27 cellular contexts compared by ENCODE assay signal in the genomic region with DNA sequence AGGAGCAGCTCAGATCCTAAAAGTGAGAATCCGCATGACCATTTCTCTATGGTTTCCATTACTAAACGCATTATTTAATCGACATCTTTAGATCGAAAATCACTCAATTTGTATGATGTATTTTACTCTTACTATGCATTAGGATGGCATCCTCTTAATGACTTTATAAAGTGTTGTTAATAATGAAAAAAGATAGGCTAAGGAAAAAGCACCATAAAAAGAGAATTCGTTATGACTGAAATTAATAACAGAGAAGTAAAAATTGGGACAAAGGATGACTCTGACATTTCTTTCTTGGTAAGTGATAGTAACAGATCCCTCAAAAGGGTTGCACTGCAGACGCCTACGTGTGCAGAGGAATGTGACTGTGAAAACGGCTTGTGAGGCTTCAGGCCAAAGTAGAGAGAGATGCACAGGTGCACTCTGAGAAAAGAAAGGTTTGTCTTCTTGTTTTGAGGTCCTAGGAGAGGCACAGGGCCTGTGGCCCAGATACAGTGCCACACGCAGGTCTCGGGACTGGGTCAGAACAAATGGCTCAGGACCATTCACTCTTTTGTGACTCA.
"Had no signal": no experiment of that assay in that cellular context is flagged by ENCODE, and none has a peak within 500 bp of the region (broad histone marks: within the 10 kb centered on the region; RNA-seq: fewer than 3 reads in every experiment).

No MANE protein-coding gene starts in this region.

- DNase-seq: colonic mucosa; cortex of kidney; dermis blood vessel endothelial cell; dorsolateral prefrontal cortex; effector CD4-positive, alpha-beta T cell; effector CD8-positive, alpha-beta T cell; effector memory CD4-positive, alpha-beta T cell; effector memory CD8-positive, alpha-beta T cell; endodermal cell; erythroblast; esophagus squamous epithelium; foreskin fibroblast; foreskin keratinocyte; foreskin melanocyte; gastrocnemius medialis; glutamatergic neuron; heart left ventricle; heart right ventricle had no signal

- H3K27ac ChIP-seq: colonic mucosa, coronary artery, dorsolateral prefrontal cortex, epithelial cell of prostate, esophagus muscularis mucosa, esophagus squamous epithelium, foreskin keratinocyte, gastrocnemius medialis, gastroesophageal sphincter, heart left ventricle, heart right ventricle had no signal

- H3K9me3 ChIP-seq: colonic mucosa, esophagus squamous epithelium, gastrocnemius medialis had no signal

- H3K4me1 ChIP-seq: colonic mucosa, esophagus muscularis mucosa, esophagus squamous epithelium, foreskin keratinocyte, gastrocnemius medialis, gastroesophageal sphincter, heart left ventricle, heart right ventricle had no signal

- ATAC-seq: effector memory CD8-positive, alpha-beta T cell; esophagus mucosa; foreskin keratinocyte; gastrocnemius medialis; gastroesophageal sphincter; heart left ventricle; heart right ventricle had no signal

- H3K4me3 ChIP-seq: colonic mucosa, coronary artery, dorsolateral prefrontal cortex, esophagus muscularis mucosa, esophagus squamous epithelium, gastrocnemius medialis, gastroesophageal sphincter, heart left ventricle, heart right ventricle had no signal

- H3K27me3 ChIP-seq: colonic mucosa, dorsolateral prefrontal cortex, gastrocnemius medialis had no signal

- H3K36me3 ChIP-seq: colonic mucosa, esophagus muscularis mucosa, esophagus squamous epithelium, gastrocnemius medialis, gastroesophageal sphincter, heart left ventricle, heart right ventricle had no signal

- FAIRE-seq: colon, endometrium, endothelial cell of umbilical vein, frontal cortex had no signal
